ENCODE assay signal across 8 cellular contexts in genomic region chr19:16160943-16161560, GRCh38. TPM values are rescaled to one million over a fixed set of nuclear protein-coding genes. Genes with fewer than 3 reads are reported as not detected.
DNase-seq lines count a peak whose midpoint lies in the region; ATAC-seq and TF ChIP-seq lines count a peak whose summit lies in the region.
"Had no signal": no experiment of that assay in that cellular context is flagged by ENCODE, and none has a peak within 500 bp of the region (broad histone marks: within the 10 kb centered on the region; RNA-seq: fewer than 3 reads in every experiment).

No MANE protein-coding gene starts in this region.

- no peaks in the 10 kb centered on the region for H3K27me3 ChIP-seq in endodermal cell (ENCODE audit: control insufficient read depth, insufficient read depth, low read length, poor library complexity, severe bottlenecking)

- H3K36me3 ChIP-seq in endodermal cell (ENCODE audit: control insufficient read depth, insufficient read depth, low read length), result no peaks in the 10 kb centered on the region

- H3K9me3 Mint-ChIP-seq in HFFc6 (no peaks in the 10 kb centered on the region), endodermal cell (no peaks in the 10 kb centered on the region)

- H3K4me1 Mint-ChIP-seq in HFFc6 (ENCODE audit: low read depth) (peaks cover 18% of the 10 kb centered on the region), endodermal cell (no peaks in the 10 kb centered on the region)

- H3K27ac Mint-ChIP-seq in HFFc6, result peak overlapping the region; percentile 91
- H3K27ac Mint-ChIP-seq in endodermal cell, result peak overlapping the region; percentile 17

- no peaks in the 10 kb centered on the region for H3K36me3 Mint-ChIP-seq in HFFc6 (ENCODE audit: low read depth)
- no peaks in the 10 kb centered on the region for H3K36me3 Mint-ChIP-seq in endodermal cell (ENCODE audit: low read depth)

- H3K9ac ChIP-seq in endodermal cell (ENCODE audit: extremely low read depth, low read length, poor library complexity, severe bottlenecking), result no peak overlapping the region

- H3K4me3 Mint-ChIP-seq in HFFc6 (peak overlapping the region; percentile 75), endodermal cell (no peak overlapping the region)

- H3K4me1 ChIP-seq in endodermal cell (ENCODE audit: control insufficient read depth, insufficient read depth, low read length), result no peaks in the 10 kb centered on the region

- no peak for TF ChIP-seq CTCF in HFFc6 (IDR thresholded peaks at IDR 0.05)
- no peak for TF ChIP-seq CTCF in endodermal cell (conservative IDR thresholded peaks at IDR 0.05)

- ATAC-seq in HG02981 (IDR thresholded peaks at IDR 0.05; ENCODE audit: unreplicated experiment), result no peak

- DNase-seq in HFFc6 (peak; percentile 76), SW 1271 (lab: John Stamatoyannopoulos, UW) (peak; percentile 70 to 76), endodermal cell (no peak), mucosa of gallbladder (ENCODE audit: low spot score) (no peak), ecto neural progenitor cell (ENCODE audit: low spot score) (no peak)
- peak in 2 of 3 experiments; percentile 20 to 68 for DNase-seq in stimulated activated CD4-positive, alpha-beta T cell treated with anti-CD3 and anti-CD28 coated beads, TNF-alpha, amount 100 ng/mL, for 24 hours (ENCODE audit: low read depth in 3 of 3)
- DNase-seq: Karpas-422 had no signal

- no peak overlapping the region for H3K4me3 ChIP-seq in endodermal cell (ENCODE audit: low read length)

- no peaks in the 10 kb centered on the region for H3K9me3 ChIP-seq in endodermal cell (ENCODE audit: control insufficient read depth, low read length)

- H3K27me3 Mint-ChIP-seq in HFFc6 (ENCODE audit: insufficient read depth), result peaks cover 4% of the 10 kb centered on the region
- no peaks in the 10 kb centered on the region for H3K27me3 Mint-ChIP-seq in endodermal cell (ENCODE audit: insufficient read depth)

- WGBS in endodermal cell (ENCODE audit: insufficient coverage in 1 of 2, insufficient read length in 1 of 2), 2 experiments, result 72 to 81% methylated on average over 8 to 14 of the region's 14 CpGs

- H3K27ac ChIP-seq in endodermal cell (ENCODE audit: low read depth, low read length), result no peak overlapping the region

RNA-seq across cellular contexts. Expression of gene CIB3, which starts 12.3 kb away (rescaled TPM):
- total RNA-seq in HFFc6 (2021; fragmentation: NEBNext Ultra II Directional; extraction: Animal tissue kit (Norgen Biotek cat#: 25700)), result not detected
- total RNA-seq in endodermal cell (not detected), mucosa of gallbladder (not detected)
- not detected for polyA plus RNA-seq in endodermal cell (2013, experiment 1 of 2)
- polyA plus RNA-seq in endodermal cell (2013, experiment 2 of 2), result not detected

RNA-seq across cellular contexts. Expression of gene HSH2D, which starts 17.6 kb away (rescaled TPM):
- total RNA-seq in HFFc6 (2021; fragmentation: NEBNext Ultra II Directional; extraction: Animal tissue kit (Norgen Biotek cat#: 25700)), result not detected
- total RNA-seq in endodermal cell, result under 1 TPM; 0.66 to 0.68 TPM
- polyA plus RNA-seq in endodermal cell (2013, experiment 1 of 2), result 0.14 TPM
- polyA plus RNA-seq in endodermal cell (2013, experiment 2 of 2), result not detected
- 14.0 TPM for total RNA-seq in mucosa of gallbladder

RNA-seq across cellular contexts. Expression of gene FAM32A, which starts 24.2 kb away (rescaled TPM):
- 10 to 100 TPM; 77.0 to 81.3 (median 79.6) TPM for total RNA-seq in HFFc6 (2021; fragmentation: NEBNext Ultra II Directional; extraction: Animal tissue kit (Norgen Biotek cat#: 25700))
- total RNA-seq in endodermal cell, result 10 to 100 TPM; 71.8 to 80.1 TPM
- 84.7 TPM for polyA plus RNA-seq in endodermal cell (2013, experiment 1 of 2)
- 89.8 TPM for polyA plus RNA-seq in endodermal cell (2013, experiment 2 of 2)
- total RNA-seq in mucosa of gallbladder, result 71.6 TPM

RNA-seq across cellular contexts. Expression of gene AP1M1, which starts 36.7 kb away (rescaled TPM):
- 10 to 100 TPM; 83.1 to 97.6 (median 93.3) TPM for total RNA-seq in HFFc6 (2021; fragmentation: NEBNext Ultra II Directional; extraction: Animal tissue kit (Norgen Biotek cat#: 25700))
- 10 to 100 TPM; 35.0 to 51.6 TPM for total RNA-seq in endodermal cell
- 85.8 TPM for polyA plus RNA-seq in endodermal cell (2013, experiment 1 of 2)
- 91.7 TPM for polyA plus RNA-seq in endodermal cell (2013, experiment 2 of 2)
- 84.0 TPM for total RNA-seq in mucosa of gallbladder

RNA-seq across cellular contexts. Expression of gene RAB8A, which starts 49.4 kb away (rescaled TPM):
- 100 to 1,000 TPM in 3 of 6 experiments, 10 to 100 TPM in 3; 93.5 to 103 (median 100) TPM for total RNA-seq in HFFc6 (2021; fragmentation: NEBNext Ultra II Directional; extraction: Animal tissue kit (Norgen Biotek cat#: 25700))
- 10 to 100 TPM; 67.7 to 86.0 TPM for total RNA-seq in endodermal cell
- 50.9 TPM for polyA plus RNA-seq in endodermal cell (2013, experiment 1 of 2)
- polyA plus RNA-seq in endodermal cell (2013, experiment 2 of 2), result 49.3 TPM
- total RNA-seq in mucosa of gallbladder, result 78.4 TPM

Comparison
In these comparisons a context has a peak if more than half of its experiments do, and no peak if none do; other contexts are left out.
1. DNase-seq: peak in HFFc6 (single experiment), SW 1271 (2 of 2) and stimulated activated CD4-positive, alpha-beta T cell treated with anti-CD3 and anti-CD28 coated beads, TNF-alpha, amount 100 ng/mL, for 24 hours (2 of 3); none in endodermal cell (single experiment), mucosa of gallbladder (single experiment) and ecto neural progenitor cell (single experiment).